ENCODE assay signal across 8 cellular contexts in the genomic region with DNA sequence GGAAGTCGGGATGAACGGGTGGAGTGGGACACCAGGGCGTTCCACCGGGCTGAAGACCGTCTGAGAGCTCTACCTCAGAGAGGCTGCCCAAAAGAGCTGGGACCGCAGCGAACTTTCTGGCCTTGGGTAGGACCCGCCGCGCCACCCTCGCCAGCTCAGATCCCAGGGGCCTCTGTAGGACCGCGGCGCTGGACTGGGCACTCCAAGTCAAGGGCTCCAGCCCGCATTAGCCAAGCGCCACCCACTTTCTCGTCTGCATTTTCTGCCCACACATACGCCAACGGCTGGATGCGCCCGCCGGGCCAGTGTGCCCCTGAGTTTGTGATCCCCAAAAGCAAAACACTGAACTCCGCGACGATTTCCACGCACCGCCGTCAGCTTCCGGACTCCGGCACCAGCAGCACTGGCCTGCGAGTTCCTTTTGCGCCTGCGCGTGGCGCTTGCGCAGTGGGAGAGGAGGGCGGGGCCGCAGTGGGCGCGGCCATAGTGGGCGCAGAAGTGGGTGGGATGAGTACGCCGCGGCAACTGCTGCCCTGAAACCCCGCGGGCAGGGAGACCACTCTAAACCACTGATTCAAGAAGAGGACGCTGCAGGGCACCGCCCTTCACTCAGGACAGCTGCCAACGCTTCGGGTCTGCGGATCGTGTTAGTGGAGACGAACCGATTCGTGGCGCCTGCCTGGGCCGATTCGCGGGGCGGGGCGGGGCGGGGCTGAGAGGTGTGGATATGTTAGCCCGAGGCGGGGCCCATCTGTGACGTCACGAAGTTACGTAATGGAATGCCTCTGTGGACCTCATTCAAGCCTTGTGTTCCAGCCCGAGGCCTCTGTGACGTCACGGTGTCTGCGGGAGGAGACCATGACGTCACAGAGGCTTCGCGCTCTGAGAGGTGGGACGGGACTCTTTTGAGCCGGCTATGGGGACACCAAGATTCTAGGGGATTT. TPM values are rescaled to one million over a fixed set of nuclear protein-coding genes. Genes with fewer than 3 reads are reported as not detected.
A peak's percentile ranks its signal among the peaks of the same experiment; 100 is the strongest.
DNase-seq lines count a peak whose midpoint lies in the region; ATAC-seq and TF ChIP-seq lines count a peak whose summit lies in the region.

No MANE protein-coding gene starts in this region.

- H3K4me3 ChIP-seq in right lobe of liver = peak overlapping the region; percentile 63 to 73 (median 71)

- POLR2A ChIA-PET in CD4-positive, alpha-beta T cell (lab: Charles Lee) = interaction anchor here (1.0 to 7.0 kb wide), 13 partner anchors 10 to 1594 kb away, joined by 3 to 69 read pairs (median 5); a partner anchor contains a TSS

- H3K9me3 Mint-ChIP-seq in CD4-positive, alpha-beta T cell = no peaks in the 10 kb centered on the region

- DNase-seq in CD4-positive, alpha-beta T cell = peak; percentile 89 to 98 (median 96)
- DNase-seq in NCI-H748 treated with DMSO at 0.1 percent for 48 hours (lab: John Stamatoyannopoulos, UW) = peak; percentile 74
- DNase-seq in activated CD4-positive, alpha-beta T cell treated with anti-CD3 and anti-CD28 coated beads, Interleukin-2, amount 50 U/mL, for 48 hours = peak; percentile 93
- peak; percentile 98 for DNase-seq in dermis blood vessel endothelial cell
- DNase-seq in right lobe of liver = peak; percentile 91 to 96 (median 95)
- peak; percentile 90 for DNase-seq in stimulated activated CD4-positive, alpha-beta T cell treated with anti-CD3 and anti-CD28 coated beads, Interleukin-4, amount 100 ng/mL, for 1 hour

- H3K4me1 Mint-ChIP-seq in CD4-positive, alpha-beta T cell (ENCODE audit: low read depth) = peaks cover 49% of the 10 kb centered on the region

- H3K27ac Mint-ChIP-seq in CD4-positive, alpha-beta T cell = peak overlapping the region; percentile 97

- no peaks in the 10 kb centered on the region for H3K9me3 ChIP-seq in CD4-positive, alpha-beta T cell (ENCODE audit: control insufficient read depth, low read length)
- H3K9me3 ChIP-seq in right lobe of liver = no peaks in the 10 kb centered on the region

- no peak for TF ChIP-seq CTCF in CD4-positive, alpha-beta T cell (IDR thresholded peaks at IDR 0.05)
- peak in 1 of 4 donors; percentile 11 for TF ChIP-seq CTCF in right lobe of liver (IDR thresholded peaks at IDR 0.05)

- CTCF ChIA-PET in CD4-positive, alpha-beta T cell (lab: Charles Lee) = no interaction called here

- intact Hi-C loops in CD4-positive, alpha-beta T cell (cut with DNase I, micrococcal nuclease) = loop anchor here (1.0 to 10.0 kb wide), 12 partner anchors 14 to 1593 kb away; a partner anchor contains a TSS
- intact Hi-C loops in right lobe of liver (cut with DNase I) = no loop called here

- no peaks in the 10 kb centered on the region for H3K36me3 ChIP-seq in right lobe of liver

- peak overlapping the region; percentile 93 for H3K4me3 Mint-ChIP-seq in CD4-positive, alpha-beta T cell

- WGBS in right lobe of liver (ENCODE audit: insufficient coverage, low coverage, low lambda C conversion rate, missing lambda C conversion rate) = 1% methylated on average over 24 of the region's 76 CpGs

- TF ChIP-seq POLR2A in right lobe of liver (IDR thresholded peaks at IDR 0.05) = peak; percentile 96

- peak overlapping the region; percentile 81 for H3K27ac ChIP-seq in CD4-positive, alpha-beta T cell (ENCODE audit: low read depth, low read length)
- peak overlapping the region; percentile 85 to 92 (median 88) for H3K27ac ChIP-seq in right lobe of liver

- ATAC-seq in CD4-positive, alpha-beta T cell (ENCODE audit: poor library complexity) = peak; percentile 87
- ATAC-seq in GM19452 (IDR thresholded peaks at IDR 0.05; ENCODE audit: unreplicated experiment) (peak; percentile 93), HG03571 (IDR thresholded peaks at IDR 0.05; ENCODE audit: unreplicated experiment) (peak; percentile 90), right lobe of liver (peak; percentile 91 to 93 (median 92))

- peaks cover 47% of the 10 kb centered on the region for H3K27me3 Mint-ChIP-seq in CD4-positive, alpha-beta T cell

- peaks cover 10% of the 10 kb centered on the region for H3K36me3 Mint-ChIP-seq in CD4-positive, alpha-beta T cell (ENCODE audit: low read depth)

- H3K27me3 ChIP-seq in CD4-positive, alpha-beta T cell (ENCODE audit: control insufficient read depth, insufficient read depth, low read length) = peaks cover 46% of the 10 kb centered on the region
- H3K27me3 ChIP-seq in right lobe of liver = peaks cover 7 to 19% of the 10 kb centered on the region in 2 donors

- H3K4me1 ChIP-seq in right lobe of liver = peaks cover 0 to 20% (median 7%) of the 10 kb centered on the region in 4 donors

RNA-seq across cellular contexts. Expression of a gene that starts 10.5 kb away (rescaled TPM):
- not detected for total RNA-seq in CD4-positive, alpha-beta T cell
- total RNA-seq in dermis blood vessel endothelial cell (0.09 and 0.17 TPM in 2 replicates), right lobe of liver (under 1 TPM in 5 of 6 experiments, not detected in 1; 0.10 to 0.51 (median 0.12) TPM)

Comparison
In these comparisons a context has a peak if more than half of its experiments do, and no peak if none do; other contexts are left out.
1. Peak in every context shown above with its lines: DNase-seq, ATAC-seq, H3K4me3 ChIP-seq and H3K27ac ChIP-seq.
2. intact Hi-C loops: an anchor here in CD4-positive, alpha-beta T cell (1.0 to 10.0 kb wide); none called in right lobe of liver.